In the genomic region with DNA sequence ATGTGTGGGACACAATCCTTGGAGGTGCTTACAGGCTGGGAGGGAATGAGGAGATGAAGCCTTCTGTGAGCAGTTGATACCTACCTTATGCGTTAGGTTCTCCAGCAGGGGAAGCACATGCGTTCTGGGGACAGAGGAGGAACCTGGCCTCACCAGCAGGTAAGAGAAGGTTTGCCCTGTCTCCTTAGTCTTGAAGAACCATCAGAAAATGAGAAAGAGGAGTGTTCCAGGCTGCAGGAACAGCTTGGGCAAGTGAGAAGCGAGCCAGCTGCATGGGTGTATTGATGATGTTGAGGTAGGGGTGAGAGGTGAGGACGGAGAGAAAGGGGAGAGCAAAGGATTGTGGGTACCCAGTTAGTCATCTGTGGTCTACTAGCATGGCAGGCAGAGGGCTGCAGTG, we compare ENCODE assay signal across 19 cellular contexts.
DNase-seq lines count a peak whose midpoint lies in the region; ATAC-seq and TF ChIP-seq lines count a peak whose summit lies in the region.
"Had no signal": no experiment of that assay in that cellular context is flagged by ENCODE, and none has a peak within 500 bp of the region (broad histone marks: within the 10 kb centered on the region; RNA-seq: fewer than 3 reads in every experiment).

No MANE protein-coding gene starts in this region.

- H3K9ac ChIP-seq in Karpas-422 (ENCODE audit: low read length): no peak overlapping the region

- H3K9me3 ChIP-seq in lung (ENCODE audit: control insufficient read depth in 2 of 2, insufficient read depth in 1 of 2, low read length in 1 of 2): peaks cover 0 to 8% of the 10 kb centered on the region in 2 donors
- H3K9me3 ChIP-seq in stomach: peaks cover 0 to 4% (median under 1%) of the 10 kb centered on the region in 4 donors
- H3K9me3 ChIP-seq in Karpas-422 (ENCODE audit: low read length): no peaks in the 10 kb centered on the region
- H3K9me3 ChIP-seq: MG63, SJCRH30 had no signal

- no peak for ATAC-seq in activated CD8-positive, alpha-beta memory T cell treated with anti-CD3 and anti-CD28 coated beads, Interleukin-2, amount 10 ng/mL, durations not matched to agents 7 days and 5 days
- no peak for ATAC-seq in lung (ENCODE audit: insufficient read depth, low FRiP score)
- no peak for ATAC-seq in activated CD4-positive, CD25-positive, alpha-beta regulatory T cell treated with anti-CD3 and anti-CD28 coated beads, Interleukin-2, amount 50 U/mL, for 24 hours
- ATAC-seq: K562, PC-3, Right ventricle myocardium inferior had no signal

- CTCF ChIA-PET in activated CD8-positive, alpha-beta memory T cell treated with anti-CD3 and anti-CD28 coated beads, Interleukin-2, amount 10 ng/mL, durations not matched to agents 7 days and 5 days (lab: Charles Lee): no interaction called here

- H3K27ac ChIP-seq in lung (ENCODE audit: low read depth in 1 of 2, low read length in 1 of 2) (no peak overlapping the region), stomach (no peak overlapping the region), Karpas-422 (ENCODE audit: low read length) (no peak overlapping the region)
- H3K27ac ChIP-seq: 22Rv1, SJCRH30 had no signal

- intact Hi-C loops in stomach (cut with DNase I; ENCODE audit: low total_unique reads): no loop called here

- H3K27me3 ChIP-seq in lung (ENCODE audit: control insufficient read depth, insufficient read depth): no peaks in the 10 kb centered on the region
- H3K27me3 ChIP-seq in stomach: peaks cover 0 to 20% (median 0%) of the 10 kb centered on the region in 3 donors
- H3K27me3 ChIP-seq in Karpas-422 (ENCODE audit: low read length): no peaks in the 10 kb centered on the region

- peak; percentile 15 for DNase-seq in activated CD8-positive, alpha-beta memory T cell treated with anti-CD3 and anti-CD28 coated beads for 24 hours
- DNase-seq in activated CD8-positive, alpha-beta memory T cell treated with anti-CD3 and anti-CD28 coated beads, Interleukin-2, amount 10 ng/mL, durations not matched to agents 7 days and 5 days: no peak
- peak; percentile 21 for DNase-seq in HT1080 (ENCODE audit: low read depth)
- DNase-seq in lung (ENCODE audit: low spot score): peak; percentile 22
- peak; percentile 2 for DNase-seq in stomach
- no peak for DNase-seq in Karpas-422
- no peak for DNase-seq in NCI-H187 treated with DMSO at 0.1 percent for 48 hours (lab: John Stamatoyannopoulos, UW)
- DNase-seq: MG63; NCI-H2029 treated with DMSO at 0.1 percent for 48 hours; NCI-H446 treated with DMSO at 0.1 percent for 48 hours; NCI-H526; NCI-H82; NK-92 treated with Interleukin-12 subunit alpha and Interleukin-12 subunit beta, amount 100 ng/mL, for 24 hours; PC-3; SJCRH30 had no signal

- 75 to 82% methylated on average over 4 of the region's 4 CpGs for WGBS in lung, 2 donors
- 70 to 76% (median 72%) methylated on average over 4 of the region's 4 CpGs for WGBS in stomach, 5 donors

- H3K4me2 ChIP-seq in Karpas-422 (ENCODE audit: low read depth, low read length, poor library complexity, severe bottlenecking): no peak overlapping the region

- peaks cover 28% of the 10 kb centered on the region for H3K27me3 Mint-ChIP-seq in activated CD8-positive, alpha-beta memory T cell treated with anti-CD3 and anti-CD28 coated beads, Interleukin-2, amount 10 ng/mL, durations not matched to agents 7 days and 5 days

- H3K4me3 Mint-ChIP-seq in activated CD8-positive, alpha-beta memory T cell treated with anti-CD3 and anti-CD28 coated beads, Interleukin-2, amount 10 ng/mL, durations not matched to agents 7 days and 5 days: no peak overlapping the region

- H4K20me1 ChIP-seq in Karpas-422 (ENCODE audit: insufficient read depth, low read depth, low read length): no peaks in the 10 kb centered on the region

- no peaks in the 10 kb centered on the region for H3K36me3 ChIP-seq in lung (ENCODE audit: control insufficient read depth in 2 of 2, insufficient read depth in 2 of 2, low read length in 2 of 2)
- no peaks in the 10 kb centered on the region for H3K36me3 ChIP-seq in stomach
- H3K36me3 ChIP-seq in Karpas-422 (ENCODE audit: insufficient read depth, low read length): no peaks in the 10 kb centered on the region
- H3K36me3 ChIP-seq: MG63, SJCRH30 had no signal

- no peak overlapping the region for H3K27ac Mint-ChIP-seq in activated CD8-positive, alpha-beta memory T cell treated with anti-CD3 and anti-CD28 coated beads, Interleukin-2, amount 10 ng/mL, durations not matched to agents 7 days and 5 days

- TF ChIP-seq CTCF in lung (IDR thresholded peaks at IDR 0.05; ENCODE audit: control extremely low read depth, extremely low read depth) (no peak), stomach (IDR thresholded peaks at IDR 0.05) (no peak)

- H3K9me2 ChIP-seq in Karpas-422 (replicated peaks; ENCODE audit: insufficient read depth, low read length): no peaks in the 10 kb centered on the region

- TF ChIP-seq EP300 in stomach (IDR thresholded peaks at IDR 0.05): no peak

- no peak overlapping the region for H2AFZ ChIP-seq in Karpas-422 (ENCODE audit: low read length)

- no peaks in the 10 kb centered on the region for H3K9me3 Mint-ChIP-seq in activated CD8-positive, alpha-beta memory T cell treated with anti-CD3 and anti-CD28 coated beads, Interleukin-2, amount 10 ng/mL, durations not matched to agents 7 days and 5 days (ENCODE audit: low read depth)

- H3K36me3 Mint-ChIP-seq in activated CD8-positive, alpha-beta memory T cell treated with anti-CD3 and anti-CD28 coated beads, Interleukin-2, amount 10 ng/mL, durations not matched to agents 7 days and 5 days: no peaks in the 10 kb centered on the region

- no peak for TF ChIP-seq POLR2A in stomach (IDR thresholded peaks at IDR 0.05)

- peaks cover 5% of the 10 kb centered on the region for H3K4me1 Mint-ChIP-seq in activated CD8-positive, alpha-beta memory T cell treated with anti-CD3 and anti-CD28 coated beads, Interleukin-2, amount 10 ng/mL, durations not matched to agents 7 days and 5 days

- no peaks in the 10 kb centered on the region for H3K79me2 ChIP-seq in Karpas-422 (ENCODE audit: low read length)

- no peak overlapping the region for H3K4me3 ChIP-seq in lung
- no peak overlapping the region for H3K4me3 ChIP-seq in stomach
- no peak overlapping the region for H3K4me3 ChIP-seq in Karpas-422 (ENCODE audit: low read length)
- H3K4me3 ChIP-seq: K562, MG63, SJCRH30 had no signal

- H3K4me1 ChIP-seq in lung (ENCODE audit: control insufficient read depth in 2 of 2, insufficient read depth in 2 of 2, low read length in 2 of 2) (no peaks in the 10 kb centered on the region), stomach (no peaks in the 10 kb centered on the region), Karpas-422 (ENCODE audit: low read length) (no peaks in the 10 kb centered on the region)
- H3K4me1 ChIP-seq: SJCRH30 had no signal

Comparison
In these comparisons a context has a peak if more than half of its experiments do, and no peak if none do; other contexts are left out.
1. DNase-seq: peak in activated CD8-positive, alpha-beta memory T cell treated with anti-CD3 and anti-CD28 coated beads for 24 hours (single experiment), HT1080 (single experiment), lung (single experiment) and stomach (single experiment); none in activated CD8-positive, alpha-beta memory T cell treated with anti-CD3 and anti-CD28 coated beads, Interleukin-2, amount 10 ng/mL, durations not matched to agents 7 days and 5 days (single experiment), Karpas-422 (single experiment) and NCI-H187 treated with DMSO at 0.1 percent for 48 hours (single experiment).